Comparison of ENCODE assay signal across 1 cellular context in the genomic region with DNA sequence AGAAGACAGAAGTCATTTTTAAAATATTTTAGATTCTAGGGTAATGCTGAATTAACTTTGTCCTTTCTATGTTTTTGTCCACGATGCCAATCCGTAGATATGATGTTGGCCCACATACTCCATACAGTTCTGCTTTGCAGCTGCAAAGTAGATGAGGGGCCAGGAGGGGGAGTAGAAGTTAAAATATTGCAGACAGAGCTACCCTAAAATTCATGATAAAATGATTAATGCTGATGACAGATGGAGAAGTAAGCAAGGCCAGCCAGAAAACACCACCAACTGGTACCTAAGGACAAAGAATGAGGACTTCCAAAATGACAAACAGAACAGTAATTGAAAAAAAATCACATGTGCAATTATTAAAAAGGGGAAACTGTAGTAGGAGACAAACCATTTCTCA.
TF ChIP-seq lines count a peak whose summit lies in the region.

No MANE protein-coding gene starts in this region.

TF ChIP-seq in GM12878, 131 proteins besides CTCF, POLR2A, EP300 and RAD21 (continued from another document):
- no peak for TF ChIP-seq E2F4 (IDR thresholded peaks at IDR 0.05; ENCODE audit: low read depth, low read length)
